Comparison of ENCODE assay signal across 9 cellular contexts in genomic region chrX:38891641-38892413, GRCh38.
A peak's percentile ranks its signal among the peaks of the same experiment; 100 is the strongest.
DNase-seq lines count a peak whose midpoint lies in the region; ATAC-seq and TF ChIP-seq lines count a peak whose summit lies in the region.
"Had no signal": no experiment of that assay in that cellular context is flagged by ENCODE, and none has a peak within 500 bp of the region (broad histone marks: within the 10 kb centered on the region; RNA-seq: fewer than 3 reads in every experiment).

No MANE protein-coding gene starts in this region.

- TF ChIP-seq CTCF in foreskin fibroblast (IDR thresholded peaks at IDR 0.05; ENCODE audit: low read depth, low read length), result no peak

- no peaks in the 10 kb centered on the region for H3K36me3 ChIP-seq in aorta (ENCODE audit: control insufficient read depth in 1 of 2, insufficient read depth in 2 of 2, low read length in 1 of 2)

- WGBS in aorta, 2 donors, result 64 to 72% methylated on average over 4 of the region's 4 CpGs

- no peaks in the 10 kb centered on the region for H3K9me3 ChIP-seq in aorta (ENCODE audit: control insufficient read depth, low read length)

- no peak overlapping the region for H3K27ac ChIP-seq in aorta (ENCODE audit: low read depth in 1 of 2, low read length in 2 of 2)
- H3K27ac ChIP-seq: SK-N-MC had no signal

- ATAC-seq in GM18499 (IDR thresholded peaks at IDR 0.05; ENCODE audit: insufficient read depth, unreplicated experiment) (peak; percentile 73), GM21381 (IDR thresholded peaks at IDR 0.05; ENCODE audit: unreplicated experiment) (peak; percentile 92), HG03442 (IDR thresholded peaks at IDR 0.05; ENCODE audit: unreplicated experiment) (peak; percentile 79), aorta (ENCODE audit: low FRiP score) (no peak), esophagus mucosa (no peak)

- H3K4me3 ChIP-seq in foreskin fibroblast (ENCODE audit: low read depth in 1 of 2, low read length in 2 of 2) (no peak overlapping the region), aorta (ENCODE audit: low read length in 2 of 2) (no peak overlapping the region)
- H3K4me3 ChIP-seq: SK-N-MC had no signal

- no peaks in the 10 kb centered on the region for H3K4me1 ChIP-seq in aorta (ENCODE audit: control insufficient read depth in 1 of 2, insufficient read depth in 2 of 2, low read length in 2 of 2)

- intact Hi-C loops in aorta (cut with DNase I), result no loop called here

- no peaks in the 10 kb centered on the region for H3K27me3 ChIP-seq in aorta (ENCODE audit: control insufficient read depth in 1 of 2, insufficient read depth in 2 of 2, low read length in 1 of 2)

- DNase-seq in foreskin fibroblast (peak; percentile 65 to 77), NCI-H2107 (lab: John Stamatoyannopoulos, UW) (no peak), aorta (no peak), inferior parietal cortex (ENCODE audit: extremely low spot score) (no peak)

Comparison
In these comparisons a context has a peak if more than half of its experiments do, and no peak if none do; other contexts are left out.
1. ATAC-seq: peak in GM18499 (single experiment), GM21381 (single experiment) and HG03442 (single experiment); none in aorta (single experiment) and esophagus mucosa (single experiment).
2. DNase-seq: peak in foreskin fibroblast (2 of 2); none in NCI-H2107 (single experiment), aorta (0 of 2) and inferior parietal cortex (single experiment).